Comparison of ENCODE assay signal across 12 cellular contexts in the genomic region with DNA sequence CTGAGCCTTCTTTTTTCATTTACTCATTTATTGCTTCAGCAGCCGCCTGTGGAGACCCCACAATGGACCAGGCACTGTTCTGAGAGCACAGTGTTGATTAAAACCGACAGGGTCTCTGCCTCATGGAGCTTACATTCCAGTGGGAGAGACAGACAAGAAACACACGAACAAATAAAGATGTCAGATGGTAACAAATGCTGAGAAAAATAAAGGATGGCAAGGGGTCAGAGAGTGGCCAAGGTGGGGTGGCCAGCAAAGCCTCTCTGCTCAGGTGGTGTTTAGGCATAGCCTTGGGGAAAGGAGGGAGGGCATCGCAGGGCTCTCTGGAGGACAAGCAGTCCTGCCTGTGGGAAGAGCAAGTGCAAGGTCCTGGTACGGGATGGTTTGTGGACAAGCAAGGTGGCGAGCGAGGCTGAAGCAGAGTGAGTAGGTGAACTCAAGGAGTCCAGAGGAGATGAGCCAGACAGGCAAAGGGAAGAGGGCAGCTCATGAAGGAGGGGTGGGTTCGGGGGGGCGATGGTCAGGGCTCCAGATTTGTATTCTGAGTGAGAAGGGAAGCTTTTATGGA. TPM values are rescaled to one million over a fixed set of nuclear protein-coding genes. Genes with fewer than 3 reads are reported as not detected.
DNase-seq lines count a peak whose midpoint lies in the region; ATAC-seq, FAIRE-seq and TF ChIP-seq lines count a peak whose summit lies in the region.
"Had no signal": no experiment of that assay in that cellular context is flagged by ENCODE, and none has a peak within 500 bp of the region (broad histone marks: within the 10 kb centered on the region; RNA-seq: fewer than 3 reads in every experiment).

No MANE protein-coding gene starts in this region.

- peaks cover 6% of the 10 kb centered on the region for H3K36me3 Mint-ChIP-seq in astrocyte (ENCODE audit: low read depth, unreplicated experiment)
- H3K36me3 Mint-ChIP-seq: naive B cell had no signal

- H4K20me1 ChIP-seq in GM23248 (ENCODE audit: insufficient read depth), result no peaks in the 10 kb centered on the region
- no peaks in the 10 kb centered on the region for H4K20me1 ChIP-seq in astrocyte (ENCODE audit: insufficient read depth, low read length)

- no peaks in the 10 kb centered on the region for H3K79me2 ChIP-seq in GM23248 (ENCODE audit: insufficient read depth)
- no peaks in the 10 kb centered on the region for H3K79me2 ChIP-seq in astrocyte (ENCODE audit: insufficient read depth, low read length)

- no peaks in the 10 kb centered on the region for H3K9me3 ChIP-seq in GM23248 (ENCODE audit: low read depth)
- no peaks in the 10 kb centered on the region for H3K9me3 ChIP-seq in astrocyte (ENCODE audit: insufficient read depth, low read depth, low read length)
- H3K9me3 ChIP-seq in left lung, result no peaks in the 10 kb centered on the region

- no peak for FAIRE-seq in astrocyte (lab: Jason Lieb, UNC)

- ATAC-seq in left lung, result no peak

- H3K9ac ChIP-seq in GM23248, result peak overlapping the region; percentile 75
- H3K9ac ChIP-seq in astrocyte (ENCODE audit: low read length), result peak overlapping the region; percentile 63

- H3K4me1 Mint-ChIP-seq in astrocyte (ENCODE audit: low read depth, unreplicated experiment), result peaks cover 78% of the 10 kb centered on the region

- H3K4me2 ChIP-seq in GM23248 (ENCODE audit: unreplicated experiment) (peak overlapping the region; percentile 82), astrocyte (ENCODE audit: low read length) (peak overlapping the region; percentile 48)

- TF ChIP-seq CTCF in astrocyte (IDR thresholded peaks at IDR 0.05; ENCODE audit: insufficient read depth, low read depth, low read length) (no peak), left lung (IDR thresholded peaks at IDR 0.05) (no peak)

- H3K4me3 ChIP-seq in GM23248 (no peak overlapping the region), astrocyte (ENCODE audit: insufficient read depth, low read depth, low read length) (no peak overlapping the region), left lung (no peak overlapping the region), skin epidermis (no peak overlapping the region)

- peaks cover 73% of the 10 kb centered on the region for H3F3A ChIP-seq in GM23248 (ENCODE audit: insufficient read depth)

- 81 to 83% methylated on average over 9 of the region's 9 CpGs for WGBS in GM23248 (ENCODE audit: low coverage in 1 of 2, low lambda C conversion rate in 2 of 2, missing lambda C conversion rate in 2 of 2), 2 experiments

- H2AFZ ChIP-seq in GM23248, result peak overlapping the region; percentile 44
- H2AFZ ChIP-seq in astrocyte (ENCODE audit: low read depth, low read length), result no peak overlapping the region

- peaks cover 65% of the 10 kb centered on the region for H3K4me1 ChIP-seq in GM23248 (ENCODE audit: insufficient read depth)
- peaks cover 57% of the 10 kb centered on the region for H3K4me1 ChIP-seq in astrocyte (ENCODE audit: insufficient read depth, low read length)
- H3K4me1 ChIP-seq in left lung, result peaks cover 11 to 23% of the 10 kb centered on the region in 2 donors

- no peak for DNase-seq in GM23248
- no peak for DNase-seq in astrocyte (ENCODE audit: low read depth)
- DNase-seq in left lung, result no peak
- no peak for DNase-seq in NCI-H510A treated with DMSO at 0.1 percent for 48 hours (lab: John Stamatoyannopoulos, UW)
- no peak for DNase-seq in HuH-7 (ENCODE audit: low spot score)
- no peak for DNase-seq in NCI-H446 treated with DMSO at 0.1 percent for 48 hours (lab: John Stamatoyannopoulos, UW)
- no peak for DNase-seq in activated CD4-positive, alpha-beta T cell treated with anti-CD3 and anti-CD28 coated beads, Interleukin-2, amount 50 U/mL, for 48 hours
- DNase-seq: activated naive CD4-positive, alpha-beta T cell; naive B cell; stimulated activated CD4-positive, alpha-beta T cell treated with anti-CD3 and anti-CD28 coated beads, Interleukin-2, amount 100 ng/mL, for 24 hours had no signal

- H3K27me3 ChIP-seq in GM23248 (replicated peaks; ENCODE audit: insufficient read depth) (no peaks in the 10 kb centered on the region), astrocyte (ENCODE audit: insufficient read depth, low read length) (no peaks in the 10 kb centered on the region), left lung (no peaks in the 10 kb centered on the region)

- H3K9me3 Mint-ChIP-seq in astrocyte (ENCODE audit: unreplicated experiment), result peaks cover 12% of the 10 kb centered on the region

- no peaks in the 10 kb centered on the region for H3K9me2 ChIP-seq in GM23248 (ENCODE audit: insufficient read depth)

- intact Hi-C loops in left lung (cut with DNase I), result no loop called here

- peak overlapping the region; percentile 98 for H3K27ac Mint-ChIP-seq in astrocyte (ENCODE audit: unreplicated experiment)

- H3K36me3 ChIP-seq in GM23248 (ENCODE audit: low read depth) (no peaks in the 10 kb centered on the region), astrocyte (ENCODE audit: insufficient read depth, low read length) (no peaks in the 10 kb centered on the region), left lung (no peaks in the 10 kb centered on the region)

- H3K4me3 Mint-ChIP-seq in astrocyte (ENCODE audit: unreplicated experiment), result peak overlapping the region; percentile 46

- H3K27me3 Mint-ChIP-seq in astrocyte (ENCODE audit: low read depth, unreplicated experiment), result no peaks in the 10 kb centered on the region

- in situ Hi-C loops in GM23248 (cut with MboI), result no loop called here

- peak overlapping the region; percentile 94 for H3K27ac ChIP-seq in GM23248
- H3K27ac ChIP-seq in astrocyte (ENCODE audit: low read depth, low read length), result peak overlapping the region; percentile 90
- H3K27ac ChIP-seq in left lung, result peak overlapping the region; percentile 52 to 61
- H3K27ac ChIP-seq in skin epidermis, result peak overlapping the region in 20 of 21 experiments; percentile 41 to 81 (median 66)

RNA-seq across cellular contexts. Expression of gene ITGB6, which starts 8.7 kb away (rescaled TPM):
- total RNA-seq in GM23248 (2014; rRNA removed; shearing (Covaris generic)), result not detected in 2 replicates
- polyA plus RNA-seq in GM23248 (2016; fragmentation: Nextera tagmentation; extraction: Ambion mirVana), result 0.05 TPM in 1 of 2 replicates, not detected in the other
- total RNA-seq in astrocyte (2.8 and 7.6 TPM in 2 replicates), left lung (100 to 1,000 TPM in 1 of 2 donors, 10 to 100 TPM in 1; 58.3 to 227 TPM)
- total RNA-seq: SK-MEL-5 had no signal
